17 cellular contexts compared by ENCODE assay signal in the genomic region with DNA sequence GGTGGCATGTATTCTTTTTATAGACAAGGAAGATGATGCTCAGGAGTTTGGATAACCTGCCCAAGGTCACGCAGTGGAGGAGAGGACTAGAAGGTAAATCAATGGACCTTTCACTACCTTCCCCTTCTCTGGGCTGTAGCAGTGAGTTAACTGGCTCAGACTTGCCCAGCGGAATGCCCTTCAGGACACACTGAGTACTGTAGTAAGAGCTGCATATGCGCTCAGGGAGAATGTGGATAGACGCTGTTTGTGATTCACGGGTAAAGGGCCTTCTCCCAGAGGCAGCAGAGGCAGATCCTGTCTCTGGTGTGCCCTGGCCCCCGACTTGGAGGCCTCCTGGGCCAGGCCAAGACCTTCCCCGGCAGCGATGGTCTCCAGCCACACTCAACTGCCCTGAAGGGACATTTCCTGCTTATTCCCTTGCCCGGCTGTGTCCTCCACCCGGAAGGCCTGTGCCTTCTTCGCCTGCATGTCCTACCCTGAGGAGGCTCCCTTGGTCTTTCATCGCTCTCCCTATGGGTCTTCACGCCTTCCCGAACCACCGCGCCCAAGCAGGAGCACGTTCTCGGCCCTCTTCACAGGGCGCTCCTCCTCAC. TPM values are rescaled to one million over a fixed set of nuclear protein-coding genes. Genes with fewer than 3 reads are reported as not detected.
DNase-seq lines count a peak whose midpoint lies in the region; ATAC-seq, FAIRE-seq and TF ChIP-seq lines count a peak whose summit lies in the region.
"Had no signal": no experiment of that assay in that cellular context is flagged by ENCODE, and none has a peak within 500 bp of the region (broad histone marks: within the 10 kb centered on the region; RNA-seq: fewer than 3 reads in every experiment).

No MANE protein-coding gene starts in this region.

- POLR2A ChIA-PET in activated CD4-positive, alpha-beta T cell treated with anti-CD3 and anti-CD28 coated beads, Interleukin-2, amount 10 ng/mL, durations not matched to agents 7 days and 5 days (lab: Charles Lee): no interaction called here
- POLR2A ChIA-PET in GM12878 (lab: Charles Lee): no interaction called here

- no peak for DNase-seq in activated CD4-positive, alpha-beta T cell treated with anti-CD3 and anti-CD28 coated beads, Interleukin-2, amount 10 ng/mL, durations not matched to agents 7 days and 5 days
- no peak for DNase-seq in activated CD4-positive, alpha-beta T cell treated with anti-CD3 and anti-CD28 coated beads for 4 hours
- DNase-seq in GM12878 (ENCODE audit: low read depth, low spot score) (no peak), neural crest cell (ENCODE audit: low read depth, low spot score) (no peak), LoVo (ENCODE audit: low spot score) (no peak), NCI-H2107 treated with DMSO at 0.1 percent for 48 hours (lab: John Stamatoyannopoulos, UW; ENCODE audit: unreplicated experiment) (no peak)
- DNase-seq: activated gamma-delta T cell treated with Interleukin-2 at 50 U/mL for 16 hours; colonic mucosa; esophagus squamous epithelium; GM23248; NCI-H2107; pancreas; stimulated activated CD4-positive, alpha-beta T cell treated with anti-CD3 and anti-CD28 coated beads, Interleukin-1b, Interleukin-23, amount 100 ng/mL, for 48 hours had no signal

- TF ChIP-seq POLR2A in GM12878 (IDR thresholded peaks at IDR 0.05; ENCODE audit: low read depth, low read length): no peak

- H2AFZ ChIP-seq in GM12878 (ENCODE audit: control insufficient read depth, low read depth, low read length): no peak overlapping the region
- H2AFZ ChIP-seq: GM23248 had no signal

- H3K27ac ChIP-seq in HUES6 (ENCODE audit: low read depth, low read length) (no peak overlapping the region), GM12878 (ENCODE audit: control insufficient read depth, insufficient read depth) (no peak overlapping the region)
- H3K27ac ChIP-seq: colonic mucosa, esophagus squamous epithelium, GM23248, pancreas had no signal

- RAD21 ChIA-PET in GM12878 (lab: Charles Lee; ENCODE audit: unreplicated experiment): interaction anchor here (1.1 kb wide), 1 partner anchor 29 kb away, joined by 3 read pairs; no protein-coding TSS in a partner anchor

- H4K20me1 ChIP-seq in GM12878 (ENCODE audit: control insufficient read depth, insufficient read depth): no peaks in the 10 kb centered on the region

- H3K4me1 ChIP-seq in HUES6 (ENCODE audit: control insufficient read depth, insufficient read depth, low read length) (no peaks in the 10 kb centered on the region), GM12878 (ENCODE audit: control insufficient read depth, insufficient read depth, low read length) (no peaks in the 10 kb centered on the region; the same call in 1 of the 2 replicates)
- H3K4me1 ChIP-seq: colonic mucosa had no signal

- 0 out of 2 replicates have a peak overlapping the region, but pooled peaks have one; percentile 3 for H3K4me3 ChIP-seq in HUES6 (ENCODE audit: low read depth, low read length)
- no peak overlapping the region for H3K4me3 ChIP-seq in GM12878
- H3K4me3 ChIP-seq: GM23248 had no signal

- TF ChIP-seq RAD21 in GM12878 (IDR thresholded peaks at IDR 0.05; ENCODE audit: insufficient read depth, low read depth, low read length): no peak

- peaks cover 77% of the 10 kb centered on the region for H3K27me3 ChIP-seq in HUES6 (ENCODE audit: control insufficient read depth, insufficient read depth, low read length)
- H3K27me3 ChIP-seq in GM12878 (replicated peaks in 1 of 2; ENCODE audit: control insufficient read depth in 2 of 2, insufficient read depth in 2 of 2, low read length in 1 of 2): no peaks in the 10 kb centered on the region

- H3K4me1 Mint-ChIP-seq in activated CD4-positive, alpha-beta T cell treated with anti-CD3 and anti-CD28 coated beads, Interleukin-2, amount 10 ng/mL, durations not matched to agents 7 days and 5 days: peaks cover 36% of the 10 kb centered on the region
- H3K4me1 Mint-ChIP-seq in neural crest cell: peaks cover 20% of the 10 kb centered on the region

- no peak for TF ChIP-seq CTCF in GM12878 (IDR thresholded peaks at IDR 0.05 in 2 of 3, conservative IDR thresholded peaks at IDR 0.05 in 1 of 3; ENCODE audit: control insufficient read depth in 2 of 3, extremely low read depth in 1 of 3, insufficient read depth in 1 of 3, low read depth in 3 of 3, low read length in 3 of 3)
- TF ChIP-seq CTCF in neural crest cell (conservative IDR thresholded peaks at IDR 0.05): no peak

- H3K36me3 Mint-ChIP-seq in activated CD4-positive, alpha-beta T cell treated with anti-CD3 and anti-CD28 coated beads, Interleukin-2, amount 10 ng/mL, durations not matched to agents 7 days and 5 days (ENCODE audit: low read depth): peaks cover 26% of the 10 kb centered on the region
- no peaks in the 10 kb centered on the region for H3K36me3 Mint-ChIP-seq in neural crest cell (ENCODE audit: low read depth)

- intact Hi-C loops in GM12878 (cut with micrococcal nuclease; ENCODE audit: unreplicated experiment): no loop called here

- H3K4me2 ChIP-seq in GM12878 (ENCODE audit: control insufficient read depth, insufficient read depth): no peak overlapping the region

- no TSS peak for BruUV-seq in GM12878 (replicated peaks; lab: Mats Ljungman, UMichigan)

- 78% methylated on average over 19 of the region's 19 CpGs for WGBS in GM12878 (ENCODE audit: insufficient coverage, insufficient replicate concordance, low lambda C conversion rate, missing lambda C conversion rate)

- no peaks in the 10 kb centered on the region for H3K9me3 Mint-ChIP-seq in activated CD4-positive, alpha-beta T cell treated with anti-CD3 and anti-CD28 coated beads, Interleukin-2, amount 10 ng/mL, durations not matched to agents 7 days and 5 days
- H3K9me3 Mint-ChIP-seq in neural crest cell: no peaks in the 10 kb centered on the region

- peak overlapping the region; percentile 54 for H3K27ac Mint-ChIP-seq in activated CD4-positive, alpha-beta T cell treated with anti-CD3 and anti-CD28 coated beads, Interleukin-2, amount 10 ng/mL, durations not matched to agents 7 days and 5 days
- H3K27ac Mint-ChIP-seq in neural crest cell (ENCODE audit: unreplicated experiment): no peak overlapping the region

- peaks cover 31% of the 10 kb centered on the region for H3K79me2 ChIP-seq in GM12878 (ENCODE audit: control insufficient read depth, insufficient read depth, low read length)

- ATAC-seq in GM12878: no peak
- no peak for ATAC-seq in HG03439 (IDR thresholded peaks at IDR 0.05; ENCODE audit: unreplicated experiment)
- ATAC-seq: pancreas had no signal

- CTCF ChIA-PET in activated CD4-positive, alpha-beta T cell treated with anti-CD3 and anti-CD28 coated beads, Interleukin-2, amount 10 ng/mL, durations not matched to agents 7 days and 5 days (lab: Charles Lee): interaction anchor here (19.7 kb wide), 1 partner anchor 94 kb away, joined by 200 read pairs; no protein-coding TSS in a partner anchor
- CTCF ChIA-PET in GM12878 (lab: Yijun Ruan, JAX): no interaction called here

- H3K9ac ChIP-seq in HUES6 (ENCODE audit: low read length): no peak overlapping the region
- H3K9ac ChIP-seq in GM12878 (ENCODE audit: control insufficient read depth, insufficient read depth, low read length): no peak overlapping the region
- H3K9ac ChIP-seq: GM23248 had no signal

- FAIRE-seq in GM12878 (lab: Jason Lieb, UNC): no peak
- FAIRE-seq: pancreas had no signal

- H3K4me3 Mint-ChIP-seq in activated CD4-positive, alpha-beta T cell treated with anti-CD3 and anti-CD28 coated beads, Interleukin-2, amount 10 ng/mL, durations not matched to agents 7 days and 5 days: peak overlapping the region; percentile 72
- H3K4me3 Mint-ChIP-seq in neural crest cell: peak overlapping the region; percentile 84

- TF ChIP-seq EP300 in GM12878 (IDR thresholded peaks at IDR 0.05; ENCODE audit: borderline replicate concordance in 1 of 2, control insufficient read depth in 1 of 2, low read depth in 2 of 2, low read length in 2 of 2): no peak

- in situ Hi-C loops in GM12878 (cut with MboI): no loop called here

- SMC1A ChIA-PET in GM12878 (lab: Charles Lee; ENCODE audit: uncharacterized antibody, unreplicated experiment): no interaction called here

- H3K27me3 Mint-ChIP-seq in activated CD4-positive, alpha-beta T cell treated with anti-CD3 and anti-CD28 coated beads, Interleukin-2, amount 10 ng/mL, durations not matched to agents 7 days and 5 days: no peaks in the 10 kb centered on the region
- peaks cover 77% of the 10 kb centered on the region for H3K27me3 Mint-ChIP-seq in neural crest cell (ENCODE audit: low read depth)

- H3K9me3 ChIP-seq in HUES6 (ENCODE audit: control insufficient read depth, insufficient read depth, low read depth, low read length) (0 out of 2 replicates have a peak, but pooled peaks cover 3% of the 10 kb centered on the region), GM12878 (replicated peaks; ENCODE audit: control insufficient read depth, insufficient read depth, low read length) (no peaks in the 10 kb centered on the region)
- H3K9me3 ChIP-seq: colonic mucosa, esophagus squamous epithelium, pancreas had no signal

- H3K36me3 ChIP-seq in HUES6 (ENCODE audit: control insufficient read depth, insufficient read depth, low read length): no peaks in the 10 kb centered on the region
- H3K36me3 ChIP-seq in GM12878 (ENCODE audit: control insufficient read depth in 2 of 2, insufficient read depth in 2 of 2, low read length in 1 of 2): no peaks in the 10 kb centered on the region
- H3K36me3 ChIP-seq: colonic mucosa, esophagus squamous epithelium, pancreas had no signal

RNA-seq across cellular contexts. Expression of a gene that starts 1.9 kb away (rescaled TPM):
- total RNA-seq in activated CD4-positive, alpha-beta T cell treated with anti-CD3 and anti-CD28 coated beads, Interleukin-2, amount 10 ng/mL, durations not matched to agents 7 days and 5 days: 100 to 1,000 TPM; 379 to 406 TPM
- total RNA-seq in GM12878 (2013; cell fraction: nucleolus; rRNA removed): 250 and 261 TPM in 2 replicates
- 101 and 104 TPM in 2 replicates for total RNA-seq in GM12878 (2014; rRNA removed)
- total RNA-seq in GM12878 (2014; rRNA removed; fragmentation: Illumina TruSeq; extraction: Trizol): 69.5 and 70.2 TPM in 2 replicates
- total RNA-seq in GM12878 (2021): 125 and 131 TPM in 2 replicates
- 23.9 TPM for polyA plus RNA-seq in GM12878 (2011; ENCODE audit: low read depth)
- polyA plus RNA-seq in GM12878 (2011; rRNA removed): 58.5 and 61.7 TPM in 2 replicates
- 60.4 and 68.7 TPM in 2 replicates for polyA plus RNA-seq in GM12878 (2011; cell fraction: cytosol; rRNA removed)
- 76.4 and 80.1 TPM in 2 replicates for polyA plus RNA-seq in GM12878 (2011; cell fraction: nucleus; rRNA removed)
- 30.9 and 31.5 TPM in 2 replicates for polyA plus RNA-seq in GM12878 (2012)
- polyA plus RNA-seq in GM12878 (2014; fragmentation: Illumina TruSeq; extraction: Trizol): 73.0 and 73.8 TPM in 2 replicates
- 10 to 100 TPM; 27.2 to 29.8 TPM for polyA plus RNA-seq in GM12878 (2014; fragmentation: Nextera tagmentation; extraction: Ambion mirVana)
- 60.3 and 64.2 TPM in 2 replicates for polyA plus RNA-seq in GM12878 (2014; rRNA removed)
- polyA plus RNA-seq in GM12878 (2016; fragmentation: Nextera tagmentation; extraction: Ambion mirVana): 10 to 100 TPM; 82.5 to 95.3 TPM
- 133 and 138 TPM in 2 replicates for polyA minus RNA-seq in GM12878 (2011; rRNA and poly(A)+ RNA removed)
- polyA minus RNA-seq in GM12878 (2011; cell fraction: cytosol; rRNA and poly(A)+ RNA removed): 59.5 and 62.5 TPM in 2 replicates
- 108 and 193 TPM in 2 replicates for polyA minus RNA-seq in GM12878 (2011; cell fraction: nucleus; rRNA and poly(A)+ RNA removed)
- total RNA-seq in neural crest cell: 5.9 and 8.5 TPM in 2 replicates
- total RNA-seq: GM23248, LHCN-M2, SK-MEL-5 had no signal
- polyA plus RNA-seq: GM23248 had no signal
